ENCODE assay signal across 10 cellular contexts in the genomic region with DNA sequence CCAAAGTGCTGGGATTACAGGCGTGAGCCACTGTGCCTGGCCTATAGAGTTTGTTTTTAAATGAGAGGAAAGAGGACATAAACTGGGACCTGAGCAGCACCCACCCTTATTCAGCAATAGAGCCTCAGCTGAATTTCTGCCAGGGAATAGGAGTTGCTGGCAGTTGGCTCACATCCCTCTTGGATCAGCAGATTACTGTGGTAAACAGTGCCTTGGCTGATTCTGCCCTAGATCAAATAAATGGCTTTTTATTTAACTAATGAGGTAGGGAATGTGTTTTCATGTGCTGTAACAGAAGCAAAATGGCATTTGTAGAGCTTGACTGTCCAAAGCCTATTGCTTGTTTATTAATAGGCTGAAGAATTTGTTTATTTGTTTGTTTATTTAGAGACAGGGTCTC. TPM values are rescaled to one million over a fixed set of nuclear protein-coding genes. Genes with fewer than 3 reads are reported as not detected.
DNase-seq lines count a peak whose midpoint lies in the region; ATAC-seq and TF ChIP-seq lines count a peak whose summit lies in the region.
"Had no signal": no experiment of that assay in that cellular context is flagged by ENCODE, and none has a peak within 500 bp of the region (broad histone marks: within the 10 kb centered on the region; RNA-seq: fewer than 3 reads in every experiment).

No MANE protein-coding gene starts in this region.

- DNase-seq in G401 (ENCODE audit: low spot score) (peak; percentile 90), heart left ventricle (peak in 1 of 5 donors; percentile 38), prostate gland (ENCODE audit: low spot score) (peak; percentile 86), SW480 (ENCODE audit: low spot score) (no peak)
- DNase-seq: NCI-H1436 treated with DMSO at 0.1 percent for 48 hours; stimulated activated CD4-positive, alpha-beta T cell treated with anti-CD3 and anti-CD28 coated beads, Interleukin-1b, Interleukin-23, amount 100 ng/mL, for 48 hours had no signal

- no peaks in the 10 kb centered on the region for H3K36me3 ChIP-seq in heart left ventricle
- no peaks in the 10 kb centered on the region for H3K36me3 ChIP-seq in prostate gland

- peaks cover 3 to 54% (median 46%) of the 10 kb centered on the region in 12 donors for H3K4me1 ChIP-seq in heart left ventricle
- H3K4me1 ChIP-seq in prostate gland (replicated peaks), result peaks cover 15% of the 10 kb centered on the region

- WGBS in heart left ventricle, 4 donors, result 18 to 83% (median 56%) methylated on average over 1 of the region's 1 CpG
- WGBS in prostate gland, result 40% methylated on average over 1 of the region's 1 CpG

- H3K27ac ChIP-seq in VCaP, result peak overlapping the region; percentile 98
- H3K27ac ChIP-seq in heart left ventricle, result peak overlapping the region; percentile 34 to 95 (median 90)
- H3K27ac ChIP-seq in prostate gland, result peak overlapping the region; percentile 89 to 90

- H3K4me3 ChIP-seq in heart left ventricle, result no peak overlapping the region
- peak overlapping the region in 1 of 2 donors; percentile 56 for H3K4me3 ChIP-seq in prostate gland

- ATAC-seq in heart left ventricle, result peak in 3 of 4 donors; percentile 6 to 39 (median 29)
- no peak for ATAC-seq in HG03457 (IDR thresholded peaks at IDR 0.05; ENCODE audit: unreplicated experiment)
- ATAC-seq in HG03159 (IDR thresholded peaks at IDR 0.05; ENCODE audit: unreplicated experiment), result no peak
- no peak for ATAC-seq in GM21786 (IDR thresholded peaks at IDR 0.05; ENCODE audit: unreplicated experiment)

- H3K9me3 ChIP-seq in heart left ventricle, result no peaks in the 10 kb centered on the region
- no peaks in the 10 kb centered on the region for H3K9me3 ChIP-seq in prostate gland

- in situ Hi-C loops in G401 (cut with HindIII; ENCODE audit: low sequenced_read_pairs), result no loop called here

- H3K27me3 ChIP-seq in heart left ventricle, result peaks cover 0 to 9% (median 0%) of the 10 kb centered on the region in 9 donors
- H3K27me3 ChIP-seq in prostate gland (replicated peaks; ENCODE audit: insufficient read depth), result no peaks in the 10 kb centered on the region

- no peak for TF ChIP-seq POLR2A in heart left ventricle (IDR thresholded peaks at IDR 0.05)
- TF ChIP-seq POLR2A in prostate gland (IDR thresholded peaks at IDR 0.05), result no peak

- no peak for TF ChIP-seq CTCF in VCaP (conservative IDR thresholded peaks at IDR 0.05)
- no peak for TF ChIP-seq CTCF in heart left ventricle (IDR thresholded peaks at IDR 0.05)
- no peak for TF ChIP-seq CTCF in prostate gland (IDR thresholded peaks at IDR 0.05)

- intact Hi-C loops in heart left ventricle (cut with DNase I), result loop anchor here in 1 of 10 donors (5.0 kb wide), 1 partner anchor 34 kb away; no protein-coding TSS in a partner anchor
- intact Hi-C loops in prostate gland (cut with DNase I), result no loop called here

RNA-seq across cellular contexts. Expression of gene ARHGEF37, which starts 2.1 kb away (rescaled TPM):
- total RNA-seq in G401 (2014; rRNA removed; shearing (Covaris generic)), result not detected in 2 replicates
- total RNA-seq in heart left ventricle (10 to 100 TPM; 16.0 to 28.5 (median 18.2) TPM), prostate gland (10 to 100 TPM; 50.4 to 61.1 TPM)
- 1 to 10 TPM; 8.1 to 9.3 TPM for polyA plus RNA-seq in heart left ventricle

RNA-seq across cellular contexts. Expression of gene CSNK1A1, which starts 32.2 kb away (rescaled TPM):
- 230 and 259 TPM in 2 replicates for total RNA-seq in G401 (2014; rRNA removed; shearing (Covaris generic))
- 100 to 1,000 TPM; 156 to 242 (median 210) TPM for total RNA-seq in heart left ventricle
- polyA plus RNA-seq in heart left ventricle, result 100 to 1,000 TPM in 1 of 2 donors, 10 to 100 TPM in 1; 42.5 to 172 TPM
- 100 to 1,000 TPM; 219 to 269 TPM for total RNA-seq in prostate gland

Comparison
In these comparisons a context has a peak if more than half of its experiments do, and no peak if none do; other contexts are left out.
1. ATAC-seq: peak in heart left ventricle (3 of 4); none in HG03457 (single experiment), HG03159 (single experiment) and GM21786 (single experiment).
2. RNA of gene ARHGEF37, which starts 2.1 kb away (total RNA-seq): 50.4 to 61.1 TPM in prostate gland and 16.0 to 28.5 TPM in heart left ventricle; not detected in G401; every median in the first group is over 10 times any median in the second.
3. Peak in every context shown above with its lines, with median percentiles within 50 percentile points of each other: H3K27ac ChIP-seq.